ENCODE assay signal across 8 cellular contexts in the genomic region with DNA sequence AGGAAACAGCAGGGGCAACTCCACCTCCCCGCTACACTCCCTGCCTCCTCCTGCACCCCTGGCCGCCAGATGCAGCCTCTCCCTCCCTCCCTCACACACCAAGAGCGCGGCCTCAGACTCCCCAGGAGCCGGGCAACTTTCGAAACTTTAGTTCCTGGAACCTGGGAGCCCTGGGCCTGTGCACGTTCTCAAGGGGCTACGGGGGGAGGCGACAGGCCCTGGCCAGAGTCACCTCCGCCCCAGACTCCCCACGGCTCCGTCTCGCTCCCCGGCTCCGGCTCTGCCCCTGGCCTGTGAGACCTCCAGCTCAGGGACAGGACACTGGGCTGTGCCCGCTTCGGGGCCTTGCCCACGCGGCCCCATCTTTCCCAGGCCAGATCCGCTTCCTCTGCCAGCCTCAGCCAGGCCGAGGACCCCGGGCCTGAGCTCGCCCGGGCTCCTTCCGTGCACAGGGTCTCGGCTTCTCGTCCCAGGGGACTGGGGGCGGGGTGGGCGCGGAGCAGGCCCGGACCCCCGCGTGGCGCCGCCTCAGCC. TPM values are rescaled to one million over a fixed set of nuclear protein-coding genes. Genes with fewer than 3 reads are reported as not detected.
DNase-seq lines count a peak whose midpoint lies in the region; ATAC-seq and TF ChIP-seq lines count a peak whose summit lies in the region.

No MANE protein-coding gene starts in this region.

- peak overlapping the region in 1 of 2 donors; percentile 56 for H3K27ac Mint-ChIP-seq in natural killer cell

- no peak overlapping the region for H3K27ac ChIP-seq in coronary artery

- peaks cover 13 to 23% of the 10 kb centered on the region in 2 donors for H3K27me3 Mint-ChIP-seq in natural killer cell (ENCODE audit: low read depth in 2 of 2)

- peaks cover 0 to 4% of the 10 kb centered on the region in 2 donors for H3K4me1 Mint-ChIP-seq in natural killer cell

- DNase-seq in ELF-1 (ENCODE audit: low read depth, low spot score) (peak; percentile 31), coronary artery (ENCODE audit: low spot score) (no peak), natural killer cell (no peak), mucosa of gallbladder (ENCODE audit: low spot score) (no peak)
- DNase-seq in stimulated activated CD4-positive, alpha-beta T cell treated with anti-CD3 and anti-CD28 coated beads, Interleukin-12 subunit alpha, Interleukin-12 subunit beta, amount 100 ng/mL, for 4 hours, result no peak

- no peaks in the 10 kb centered on the region for H3K36me3 Mint-ChIP-seq in natural killer cell

- TF ChIP-seq CTCF in coronary artery (IDR thresholded peaks at IDR 0.05), result no peak
- no peak for TF ChIP-seq CTCF in natural killer cell (IDR thresholded peaks at IDR 0.05)

- H3K4me3 Mint-ChIP-seq in natural killer cell, result peak overlapping the region; percentile 82

- intact Hi-C loops in natural killer cell (cut with micrococcal nuclease), result no loop called here

- peak overlapping the region; percentile 69 for H3K4me3 ChIP-seq in coronary artery

- ATAC-seq in HG03521 (IDR thresholded peaks at IDR 0.05; ENCODE audit: unreplicated experiment) (peak; percentile 6), natural killer cell (peak; percentile 20 to 34 (median 25)), GM19463 (IDR thresholded peaks at IDR 0.05; ENCODE audit: unreplicated experiment) (no peak), HG03457 (IDR thresholded peaks at IDR 0.05; ENCODE audit: unreplicated experiment) (no peak)

- no peaks in the 10 kb centered on the region for H3K9me3 Mint-ChIP-seq in natural killer cell

RNA-seq across cellular contexts. Expression of gene AMN, which starts 5.5 kb away (rescaled TPM):
- 1 to 10 TPM in 2 of 3 donors, under 1 TPM in 1; 0.24 to 2.4 (median 2.0) TPM for total RNA-seq in natural killer cell
- 204 TPM for total RNA-seq in mucosa of gallbladder

Comparison
In these comparisons a context has a peak if more than half of its experiments do, and no peak if none do; other contexts are left out.
1. ATAC-seq: peak in HG03521 (single experiment) and natural killer cell (3 of 3); none in GM19463 (single experiment) and HG03457 (single experiment).
2. RNA of gene AMN, which starts 5.5 kb away (total RNA-seq): 204 TPM in mucosa of gallbladder (single experiment); 0.24 to 2.4 TPM in natural killer cell; every median in the first group is over 10 times any median in the second.